In genomic region chr9:109549386-109549785, GRCh38 we compare ENCODE assay signal across 23 cellular contexts. TPM values are rescaled to one million over a fixed set of nuclear protein-coding genes. Genes with fewer than 3 reads are reported as not detected.
"Had no signal": no experiment of that assay in that cellular context is flagged by ENCODE, and none has a peak within 500 bp of the region (broad histone marks: within the 10 kb centered on the region; RNA-seq: fewer than 3 reads in every experiment).

No MANE protein-coding gene starts in this region.

- H3K4me3 ChIP-seq: left ventricle myocardium inferior, lung, pancreas, prostate gland, spleen, tibial nerve, uterus had no signal

- H3K27ac ChIP-seq: left ventricle myocardium inferior, pancreas, prostate gland, spleen, tibial nerve, uterus had no signal

- H3K27me3 ChIP-seq: pancreas, tibial nerve, uterus had no signal

- ATAC-seq: naive thymus-derived CD8-positive, alpha-beta T cell; pancreas; right cardiac atrium; sciatic nerve; stimulated activated memory B cell treated with anti-CD40 and anti-IgM and Interleukin-4, amounts not matched to agents 10 μg/mL and 1 μg/mL and 100 μg/mL, for 72 hours; stimulated activated naive CD8-positive, alpha-beta T cell treated with anti-CD3 and anti-CD28 coated beads, Interleukin-15, amount 100 ng/mL, for 72 hours had no signal

- H3K9me3 ChIP-seq: pancreas, prostate gland, uterus had no signal

- H3K36me3 ChIP-seq: left ventricle myocardium inferior, pancreas, prostate gland, spleen, tibial nerve, uterus had no signal

- DNase-seq: hypothalamus; immature natural killer cell; left ventricle myocardium inferior; naive thymus-derived CD8-positive, alpha-beta T cell; nucleus accumbens; pancreas; posterior cingulate gyrus; retina; right cardiac atrium; small intestine; spleen; stimulated activated CD4-positive, alpha-beta T cell treated with anti-CD3 and anti-CD28 coated beads, Interleukin-4, amount 100 ng/mL, for 4 hours; stimulated activated CD8-positive, alpha-beta memory T cell treated with anti-CD3 and anti-CD28 coated beads, Interleukin-4, amount 100 ng/mL, for 48 hours; stimulated activated naive CD4-positive, alpha-beta T cell treated with Interleukin-2 at 50 U/mL for 16 hours; stimulated activated naive CD8-positive, alpha-beta T cell treated with anti-CD3 and anti-CD28 coated beads, Interleukin-15, amount 100 ng/mL, for 72 hours; substantia nigra; uterus had no signal

- FAIRE-seq: islet of Langerhans, pancreas, small intestine had no signal

- H3K4me1 ChIP-seq: left ventricle myocardium inferior, pancreas, prostate gland, spleen, tibial nerve, uterus had no signal

RNA-seq across cellular contexts. Expression of gene PTPN3, which starts 51.3 kb away (rescaled TPM):
- total RNA-seq: naive thymus-derived CD8-positive, alpha-beta T cell had no signal
- polyA plus RNA-seq: immature natural killer cell; naive thymus-derived CD8-positive, alpha-beta T cell had no signal
